In the genomic region with DNA sequence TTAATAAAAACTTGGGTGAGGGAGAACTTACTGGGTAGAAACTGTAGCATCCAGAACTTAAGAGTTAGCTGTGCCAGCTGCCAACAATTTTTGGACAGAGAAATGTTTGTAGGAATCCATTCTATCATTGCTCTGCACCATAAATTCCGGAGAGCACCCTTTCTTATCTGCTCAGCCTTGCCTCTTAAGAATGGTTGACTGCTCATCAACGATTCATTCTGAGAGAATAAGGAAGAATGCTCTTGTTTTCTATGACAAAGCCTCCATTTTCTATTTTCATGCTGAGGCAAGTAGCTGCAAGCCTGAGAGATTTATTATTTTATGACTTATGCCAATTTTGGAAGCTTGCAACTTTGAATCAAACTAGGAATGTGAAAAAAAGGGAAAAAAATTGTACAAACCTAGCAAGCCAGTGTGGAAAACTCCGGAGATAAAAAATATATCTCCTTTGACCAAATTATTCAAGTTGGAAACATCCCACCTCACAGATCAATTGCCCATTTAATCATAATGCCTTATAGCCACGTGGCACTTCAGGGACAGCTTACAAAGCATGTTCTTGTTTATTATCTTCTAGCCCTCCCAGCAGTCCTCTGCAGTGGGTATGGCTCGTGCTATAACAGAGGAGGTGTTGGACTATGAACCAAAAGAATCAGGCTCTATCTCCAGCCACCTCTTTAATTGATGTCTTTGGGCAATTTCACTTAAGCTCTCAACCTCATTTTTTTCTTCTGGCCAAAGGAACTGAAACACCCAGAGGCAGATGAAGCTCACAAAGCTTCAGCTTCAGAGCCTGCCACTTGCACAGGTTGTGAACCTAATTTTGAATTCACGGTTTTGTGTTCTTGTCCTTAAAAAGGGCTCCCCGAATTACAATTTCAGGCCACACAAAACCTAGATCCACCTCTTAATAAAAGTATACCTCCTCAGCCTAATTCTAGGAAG, we compare ENCODE assay signal across 15 cellular contexts.
"Had no signal": no experiment of that assay in that cellular context is flagged by ENCODE, and none has a peak within 500 bp of the region (broad histone marks: within the 10 kb centered on the region; RNA-seq: fewer than 3 reads in every experiment).

No MANE protein-coding gene starts in this region.

- H3K4me3 ChIP-seq: esophagus muscularis mucosa, tibial artery, uterus had no signal

- H3K4me3 Mint-ChIP-seq: activated CD4-positive, alpha-beta T cell treated with anti-CD3 and anti-CD28 coated beads, Interleukin-2, amount 10 ng/mL, durations not matched to agents 7 days and 5 days; activated naive CD4-positive, alpha-beta T cell treated with anti-CD3 and anti-CD28 coated beads for 36 hours; central memory CD8-positive, alpha-beta T cell; dendritic cell treated with granulocyte-macrophage colony-stimulating factor and Interleukin-4, amounts not matched to agents 40 ng/mL and 50 ng/mL, for 4 days; mesothelial cell of epicardium; neural crest cell; stimulated activated naive CD8-positive, alpha-beta T cell treated with anti-CD3 and anti-CD28 coated beads, Interleukin-15, amount 100 ng/mL, for 72 hours had no signal

- H3K27ac ChIP-seq: esophagus muscularis mucosa, tibial artery, uterus had no signal

- H3K27me3 ChIP-seq: esophagus muscularis mucosa, tibial artery, uterus had no signal

- DNase-seq: activated CD4-positive, alpha-beta T cell treated with anti-CD3 and anti-CD28 coated beads, Interleukin-2, amount 10 ng/mL, durations not matched to agents 7 days and 5 days; activated CD4-positive, CD25-positive, alpha-beta regulatory T cell; activated CD8-positive, alpha-beta memory T cell treated with anti-CD3 and anti-CD28 coated beads for 24 hours; activated naive CD4-positive, alpha-beta T cell treated with anti-CD3 and anti-CD28 coated beads for 36 hours; kidney; stimulated activated CD4-positive, alpha-beta T cell treated with anti-CD3 and anti-CD28 coated beads, Interleukin-4, amount 100 ng/mL, for 1 hour; stimulated activated naive CD8-positive, alpha-beta T cell treated with anti-CD3 and anti-CD28 coated beads, Interleukin-15, amount 100 ng/mL, for 72 hours; tibial artery; uterus had no signal

- H3K9me3 ChIP-seq: uterus had no signal

- H3K4me1 ChIP-seq: uterus had no signal

- H3K27ac Mint-ChIP-seq: activated CD4-positive, alpha-beta T cell treated with anti-CD3 and anti-CD28 coated beads, Interleukin-2, amount 10 ng/mL, durations not matched to agents 7 days and 5 days; activated naive CD4-positive, alpha-beta T cell treated with anti-CD3 and anti-CD28 coated beads for 36 hours; dendritic cell treated with granulocyte-macrophage colony-stimulating factor and Interleukin-4, amounts not matched to agents 40 ng/mL and 50 ng/mL, for 4 days; mesothelial cell of epicardium had no signal

- H3K27me3 Mint-ChIP-seq: activated CD4-positive, alpha-beta T cell treated with anti-CD3 and anti-CD28 coated beads, Interleukin-2, amount 10 ng/mL, durations not matched to agents 7 days and 5 days had no signal

- FAIRE-seq: frontal cortex, kidney had no signal

- ATAC-seq: stimulated activated naive CD8-positive, alpha-beta T cell treated with anti-CD3 and anti-CD28 coated beads, Interleukin-15, amount 100 ng/mL, for 72 hours had no signal

- H3K9me3 Mint-ChIP-seq: central memory CD8-positive, alpha-beta T cell had no signal

- H3K36me3 ChIP-seq: esophagus muscularis mucosa, tibial artery, uterus had no signal

- H3K4me1 Mint-ChIP-seq: activated CD4-positive, alpha-beta T cell treated with anti-CD3 and anti-CD28 coated beads, Interleukin-2, amount 10 ng/mL, durations not matched to agents 7 days and 5 days; central memory CD8-positive, alpha-beta T cell; neural crest cell; stimulated activated naive CD8-positive, alpha-beta T cell treated with anti-CD3 and anti-CD28 coated beads, Interleukin-15, amount 100 ng/mL, for 72 hours had no signal
